Comparison of ENCODE assay signal across 17 cellular contexts in the genomic region with DNA sequence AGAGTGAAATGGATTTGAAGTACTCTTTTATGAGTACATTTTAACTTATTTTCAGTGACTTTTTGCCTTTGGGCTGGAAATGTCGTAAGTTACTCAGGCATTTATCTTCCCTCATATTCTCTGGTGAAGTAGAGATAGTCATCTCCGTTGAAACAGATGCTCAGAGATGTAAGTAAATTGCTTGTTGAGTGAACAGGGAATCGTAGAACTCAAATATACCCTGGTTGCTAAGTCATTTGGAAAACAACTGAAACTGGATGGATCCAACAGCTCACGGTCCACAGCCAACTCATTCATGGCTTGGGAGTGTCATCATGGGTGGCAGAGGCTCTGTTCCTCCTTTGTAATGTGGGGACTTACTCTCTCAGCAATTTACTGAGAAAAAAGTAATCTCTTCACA.
DNase-seq lines count a peak whose midpoint lies in the region; ATAC-seq, FAIRE-seq and TF ChIP-seq lines count a peak whose summit lies in the region.
"Had no signal": no experiment of that assay in that cellular context is flagged by ENCODE, and none has a peak within 500 bp of the region (broad histone marks: within the 10 kb centered on the region; RNA-seq: fewer than 3 reads in every experiment).

No MANE protein-coding gene starts in this region.

- no peak for DNase-seq in CD8-positive, alpha-beta memory T cell
- DNase-seq in OCI-M1 (lab: John Stamatoyannopoulos, UW): peak; percentile 66
- peak; percentile 41 for DNase-seq in fibroblast of gingiva (ENCODE audit: low read depth)
- DNase-seq in psoas muscle: no peak
- DNase-seq in kidney: no peak
- DNase-seq in NCI-H2171 treated with DMSO at 0.1 percent for 48 hours (lab: John Stamatoyannopoulos, UW): no peak
- DNase-seq: activated naive CD8-positive, alpha-beta T cell treated with anti-CD3 and anti-CD28 coated beads, Interleukin-2, amount 10 ng/mL, durations not matched to agents 7 days and 5 days; CD4-positive, CD25-positive, alpha-beta regulatory T cell; dorsolateral prefrontal cortex; glutamatergic neuron; NCI-H2227 treated with DMSO at 0.1 percent for 48 hours; posterior cingulate gyrus; stimulated activated CD4-positive, alpha-beta T cell treated with anti-CD3 and anti-CD28 coated beads, Interleukin-2, amount 100 ng/mL, for 24 hours had no signal

- CTCF ChIA-PET in CD8-positive, alpha-beta memory T cell (lab: Charles Lee): no interaction called here

- peaks cover 13% of the 10 kb centered on the region for H3K27me3 ChIP-seq in CD8-positive, alpha-beta memory T cell (ENCODE audit: insufficient read depth, low read length, poor library complexity, severe bottlenecking)
- peaks cover 0 to 20% (median 4%) of the 10 kb centered on the region in 3 donors for H3K27me3 ChIP-seq in psoas muscle (ENCODE audit: insufficient read depth in 3 of 3, low read length in 2 of 3)

- H3K9me3 ChIP-seq in CD8-positive, alpha-beta memory T cell (ENCODE audit: low read length): no peaks in the 10 kb centered on the region
- H3K9me3 ChIP-seq in psoas muscle (no peaks in the 10 kb centered on the region), kidney (ENCODE audit: control insufficient read depth in 1 of 2, low read length in 2 of 2) (no peaks in the 10 kb centered on the region)

- no peak overlapping the region for H3K27ac Mint-ChIP-seq in CD8-positive, alpha-beta memory T cell
- H3K27ac Mint-ChIP-seq: activated naive CD8-positive, alpha-beta T cell treated with anti-CD3 and anti-CD28 coated beads, Interleukin-2, amount 10 ng/mL, durations not matched to agents 7 days and 5 days; CD4-positive, CD25-positive, alpha-beta regulatory T cell; memory B cell had no signal

- intact Hi-C loops in psoas muscle (cut with DNase I) (loop anchor here in 1 of 2 donors (5.0 kb wide), 1 partner anchor 50 kb away; no protein-coding TSS in a partner anchor), kidney (cut with DNase I) (no loop called here)

- peaks cover 0 to 12% (median 2%) of the 10 kb centered on the region in 3 donors for H3K36me3 Mint-ChIP-seq in CD8-positive, alpha-beta memory T cell

- H3K27ac ChIP-seq in CD8-positive, alpha-beta memory T cell (ENCODE audit: low read depth, low read length): peak overlapping the region; percentile 65
- peak overlapping the region; percentile 6 for H3K27ac ChIP-seq in psoas muscle
- H3K27ac ChIP-seq in kidney (ENCODE audit: low read depth in 2 of 2, low read length in 2 of 2): no peak overlapping the region

- no peak overlapping the region for H3K4me3 ChIP-seq in CD8-positive, alpha-beta memory T cell (ENCODE audit: low read length)
- H3K4me3 ChIP-seq in psoas muscle (peak overlapping the region; percentile 72), kidney (ENCODE audit: low read length in 2 of 2) (no peak overlapping the region)

- FAIRE-seq in kidney (lab: Jason Lieb, UNC): no peak

- H3K4me3 Mint-ChIP-seq in CD8-positive, alpha-beta memory T cell: no peak overlapping the region
- H3K4me3 Mint-ChIP-seq: activated naive CD8-positive, alpha-beta T cell treated with anti-CD3 and anti-CD28 coated beads, Interleukin-2, amount 10 ng/mL, durations not matched to agents 7 days and 5 days; CD4-positive, CD25-positive, alpha-beta regulatory T cell; memory B cell had no signal

- peaks cover 0 to 29% (median 11%) of the 10 kb centered on the region in 5 donors for H3K9me3 Mint-ChIP-seq in CD8-positive, alpha-beta memory T cell

- no peaks in the 10 kb centered on the region for H3K36me3 ChIP-seq in CD8-positive, alpha-beta memory T cell (ENCODE audit: insufficient read depth, low read length)
- H3K36me3 ChIP-seq in psoas muscle (ENCODE audit: insufficient read depth in 1 of 2, low read depth in 1 of 2) (no peaks in the 10 kb centered on the region), kidney (ENCODE audit: control insufficient read depth in 1 of 2, insufficient read depth in 2 of 2, low read length in 2 of 2) (no peaks in the 10 kb centered on the region)

- peaks cover 33 to 53% of the 10 kb centered on the region in 2 donors for H3K27me3 Mint-ChIP-seq in CD8-positive, alpha-beta memory T cell

- POLR2A ChIA-PET in CD8-positive, alpha-beta memory T cell (lab: Charles Lee): no interaction called here

- ATAC-seq in psoas muscle (no peak), GM18858 (IDR thresholded peaks at IDR 0.05; ENCODE audit: unreplicated experiment) (no peak), HG03280 (IDR thresholded peaks at IDR 0.05; ENCODE audit: unreplicated experiment) (no peak)
- ATAC-seq: PC-3 had no signal

- 15 to 24% (median 20%) methylated on average over 4 of the region's 4 CpGs for WGBS in psoas muscle, 3 donors

- peaks cover 2 to 9% (median 5%) of the 10 kb centered on the region in 3 donors for H3K4me1 Mint-ChIP-seq in CD8-positive, alpha-beta memory T cell
- H3K4me1 Mint-ChIP-seq: activated naive CD8-positive, alpha-beta T cell treated with anti-CD3 and anti-CD28 coated beads, Interleukin-2, amount 10 ng/mL, durations not matched to agents 7 days and 5 days; memory B cell had no signal

- H3K9ac ChIP-seq in kidney (ENCODE audit: low read length in 2 of 2): no peak overlapping the region

- TF ChIP-seq CTCF in psoas muscle (IDR thresholded peaks at IDR 0.05) (no peak), kidney (IDR thresholded peaks at IDR 0.05; ENCODE audit: borderline replicate concordance, extremely low read depth, insufficient read depth) (no peak)

- no peaks in the 10 kb centered on the region for H3K4me1 ChIP-seq in CD8-positive, alpha-beta memory T cell (ENCODE audit: insufficient read depth, low read length)
- H3K4me1 ChIP-seq in psoas muscle (no peaks in the 10 kb centered on the region), kidney (ENCODE audit: control insufficient read depth in 1 of 2, insufficient read depth in 1 of 2, low read depth in 1 of 2, low read length in 2 of 2) (peaks cover 4 to 6% of the 10 kb centered on the region in 2 donors)

Comparison
In these comparisons a context has a peak if more than half of its experiments do, and no peak if none do; other contexts are left out.
1. DNase-seq: peak in OCI-M1 (single experiment) and fibroblast of gingiva (single experiment); none in CD8-positive, alpha-beta memory T cell (0 of 5), psoas muscle (0 of 2), kidney (single experiment) and NCI-H2171 treated with DMSO at 0.1 percent for 48 hours (single experiment).
2. H3K27ac ChIP-seq: peak in CD8-positive, alpha-beta memory T cell (single experiment) and psoas muscle (single experiment); none in kidney (0 of 2).